1 cellular context compared by ENCODE assay signal in the genomic region with DNA sequence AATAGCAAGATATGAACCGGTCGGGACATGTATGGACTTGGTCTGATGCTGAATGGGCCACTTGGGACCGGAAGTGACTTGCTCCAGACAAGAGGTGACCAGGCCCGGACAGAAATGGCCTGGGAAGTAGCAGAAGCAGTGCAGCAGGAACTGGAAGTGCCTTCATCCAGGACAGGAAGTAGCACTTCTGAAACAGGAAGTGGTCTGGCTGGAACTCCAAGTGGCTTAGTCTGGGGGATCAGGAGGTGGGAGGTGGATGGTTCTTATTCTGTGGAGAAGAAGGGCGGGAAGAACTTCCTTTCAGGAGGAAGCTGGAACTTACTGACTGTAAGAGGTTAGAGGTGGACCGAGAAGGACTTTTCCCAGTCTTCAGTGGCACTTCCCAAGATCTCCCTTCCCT.
TF ChIP-seq lines count a peak whose summit lies in the region.

No MANE protein-coding gene starts in this region.

TF ChIP-seq in endothelial cell of umbilical vein, 7 proteins besides CTCF, POLR2A, EP300 and RAD21:
- TF ChIP-seq, protein P1, sequence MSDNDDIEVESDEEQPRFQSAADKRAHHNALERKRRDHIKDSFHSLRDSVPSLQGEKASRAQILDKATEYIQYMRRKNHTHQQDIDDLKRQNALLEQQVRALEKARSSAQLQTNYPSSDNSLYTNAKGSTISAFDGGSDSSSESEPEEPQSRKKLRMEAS (IDR thresholded peaks at IDR 0.05; ENCODE audit: insufficient read depth, insufficient read length), result no peak
- TF ChIP-seq POLR2AphosphoS5 (IDR thresholded peaks at IDR 0.05; ENCODE audit: insufficient read depth, low read depth, low read length) (no peak), FOS (IDR thresholded peaks at IDR 0.05; ENCODE audit: borderline replicate concordance, insufficient read depth, low read length) (no peak), EZH2 (IDR thresholded peaks at IDR 0.05; ENCODE audit: borderline replicate concordance, low read depth, low read length, severe bottlenecking) (no peak), MYC (IDR thresholded peaks at IDR 0.05; ENCODE audit: low read depth, low read length) (no peak), JUN (IDR thresholded peaks at IDR 0.05; ENCODE audit: borderline replicate concordance, insufficient read depth, insufficient read length, low read depth) (no peak), GATA2 (IDR thresholded peaks at IDR 0.05; ENCODE audit: insufficient read depth, insufficient read length, low read depth, low read length) (no peak)
